Comparison of ENCODE assay signal across 30 cellular contexts in genomic region chr20:58486207-58486606, GRCh38. TPM values are rescaled to one million over a fixed set of nuclear protein-coding genes. Genes with fewer than 3 reads are reported as not detected.
"Had no signal": no experiment of that assay in that cellular context is flagged by ENCODE, and none has a peak within 500 bp of the region (broad histone marks: within the 10 kb centered on the region; RNA-seq: fewer than 3 reads in every experiment).

No MANE protein-coding gene starts in this region.

- H3K36me3 ChIP-seq: gastrocnemius medialis, heart left ventricle, left lung, neural progenitor cell, prostate gland, right atrium auricular region, stomach, thyroid gland, vagina had no signal

- H3K27ac Mint-ChIP-seq: effector memory CD8-positive, alpha-beta T cell; naive thymus-derived CD4-positive, alpha-beta T cell; nephron; neural progenitor cell had no signal

- H3K9ac ChIP-seq: neural progenitor cell, parathyroid adenoma had no signal

- FAIRE-seq: islet of Langerhans had no signal

- H3K27me3 ChIP-seq: heart left ventricle, neural progenitor cell, right atrium auricular region, thyroid gland, vagina had no signal

- H3K79me2 ChIP-seq: hepatocyte, parathyroid adenoma had no signal

- H3K27ac ChIP-seq: gastrocnemius medialis, heart left ventricle, hepatocyte, left lung, neural progenitor cell, parathyroid adenoma, prostate gland, right atrium auricular region, stomach, thyroid gland, vagina had no signal

- H3K4me1 ChIP-seq: gastrocnemius medialis, heart left ventricle, left lung, parathyroid adenoma, right atrium auricular region, thyroid gland had no signal

- H3K4me2 ChIP-seq: hepatocyte, neural progenitor cell, smooth muscle cell had no signal

- H3K9me3 ChIP-seq: prostate gland, thyroid gland had no signal

- H3K4me3 Mint-ChIP-seq: effector memory CD8-positive, alpha-beta T cell; naive thymus-derived CD4-positive, alpha-beta T cell; nephron; neural progenitor cell had no signal

- DNase-seq: cortex of kidney; effector memory CD8-positive, alpha-beta T cell; gastrocnemius medialis; heart left ventricle; left cardiac atrium; left lung; mesendoderm; midbrain; naive thymus-derived CD4-positive, alpha-beta T cell; stimulated activated CD4-positive, alpha-beta T cell treated with anti-CD3 and anti-CD28 coated beads, Interleukin-12 subunit alpha, Interleukin-12 subunit beta, amount 100 ng/mL, for 4 hours; stimulated activated CD4-positive, alpha-beta T cell treated with anti-CD3 and anti-CD28 coated beads, Interleukin-1b, Interleukin-23, amount 100 ng/mL, for 48 hours; stimulated activated CD4-positive, alpha-beta T cell treated with anti-CD3 and anti-CD28 coated beads, Interleukin-4, amount 100 ng/mL, for 1 hour; stimulated activated CD8-positive, alpha-beta memory T cell treated with anti-CD3 and anti-CD28 coated beads, Interleukin-4, amount 100 ng/mL, for 48 hours; stimulated activated naive CD4-positive, alpha-beta T cell treated with Interleukin-2 at 50 U/mL for 16 hours; stomach; thyroid gland; trophoblast cell had no signal

- ATAC-seq: effector memory CD8-positive, alpha-beta T cell; gastrocnemius medialis; heart left ventricle; left cardiac atrium; naive thymus-derived CD4-positive, alpha-beta T cell; sciatic nerve had no signal

- H2AFZ ChIP-seq: hepatocyte, neural progenitor cell, parathyroid adenoma had no signal

- H3K4me1 Mint-ChIP-seq: nephron, neural progenitor cell had no signal

- H3K4me3 ChIP-seq: heart left ventricle, hepatocyte, left lung, neural progenitor cell, prostate gland, right atrium auricular region, smooth muscle cell, stomach, thyroid gland, vagina had no signal

RNA-seq across cellular contexts. Expression of gene APCDD1L, which starts 29.0 kb away (rescaled TPM):
- total RNA-seq: dermis microvascular lymphatic vessel endothelial cell; lung microvascular endothelial cell; naive thymus-derived CD4-positive, alpha-beta T cell; temporal lobe had no signal
- polyA plus RNA-seq: hepatocyte had no signal
